ENCODE assay signal across 10 cellular contexts in genomic region chr17:38930782-38931181, GRCh38. TPM values are rescaled to one million over a fixed set of nuclear protein-coding genes. Genes with fewer than 3 reads are reported as not detected.
"Had no signal": no experiment of that assay in that cellular context is flagged by ENCODE, and none has a peak within 500 bp of the region (broad histone marks: within the 10 kb centered on the region; RNA-seq: fewer than 3 reads in every experiment).

No MANE protein-coding gene starts in this region.

RNA-seq across cellular contexts. Expression of gene FBXO47, which starts 36.4 kb away (rescaled TPM):
- total RNA-seq: PC-3, PC-9, Peyer's patch, Right ventricle myocardium inferior, Right ventricle myocardium superior, RPMI7951, SJCRH30, SJSA1, SK-MEL-5 had no signal
- polyA plus RNA-seq: SK-N-SH had no signal
